ENCODE assay signal across 9 cellular contexts in the genomic region with DNA sequence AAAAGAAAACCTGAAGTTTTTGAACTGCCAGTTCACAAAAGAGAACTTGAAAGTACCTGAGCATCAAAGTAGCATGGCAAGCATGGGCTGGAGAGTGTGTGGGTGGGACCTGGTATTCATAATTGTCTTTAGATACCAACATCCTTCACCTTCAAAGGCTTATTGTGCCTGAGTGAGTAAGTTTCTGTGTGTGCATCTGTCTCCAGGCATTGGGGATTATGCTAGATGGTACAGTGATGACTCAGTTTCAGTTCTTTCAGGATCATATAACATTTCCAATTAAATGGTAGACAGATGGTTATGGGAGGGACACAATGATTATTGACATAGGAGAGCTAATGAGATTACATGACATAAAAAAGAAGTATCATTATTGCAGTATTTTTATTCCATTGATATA.
DNase-seq lines count a peak whose midpoint lies in the region; ATAC-seq, FAIRE-seq and TF ChIP-seq lines count a peak whose summit lies in the region.
"Had no signal": no experiment of that assay in that cellular context is flagged by ENCODE, and none has a peak within 500 bp of the region (broad histone marks: within the 10 kb centered on the region; RNA-seq: fewer than 3 reads in every experiment).

No MANE protein-coding gene starts in this region.

- no peaks in the 10 kb centered on the region for H3K9me3 Mint-ChIP-seq in CD4-positive, alpha-beta memory T cell

- no peak for ATAC-seq in GM21825 (IDR thresholded peaks at IDR 0.05; ENCODE audit: unreplicated experiment)

- H3K9me1 ChIP-seq in keratinocyte (ENCODE audit: control insufficient read depth, extremely low read depth, insufficient read depth, low read length) = no peaks in the 10 kb centered on the region

- peaks cover 31% of the 10 kb centered on the region for H3K79me2 ChIP-seq in keratinocyte (ENCODE audit: control insufficient read depth, insufficient read depth, low read length)

- no peaks in the 10 kb centered on the region for H3K9me3 ChIP-seq in WERI-Rb-1 (ENCODE audit: severe bottlenecking)
- H3K9me3 ChIP-seq in keratinocyte (ENCODE audit: control insufficient read depth, low read depth, low read length) = no peaks in the 10 kb centered on the region
- H3K9me3 ChIP-seq in CD4-positive, alpha-beta memory T cell (ENCODE audit: control insufficient read depth in 1 of 2, low read length in 2 of 2) = no peaks in the 10 kb centered on the region

- CTCF ChIA-PET in AG04449 (lab: Yijun Ruan, JAX) = interaction anchor here (1.6 kb wide), 1 partner anchor 23 kb away, joined by 3 read pairs; no protein-coding TSS in a partner anchor
- CTCF ChIA-PET in CD4-positive, alpha-beta memory T cell (lab: Charles Lee; ENCODE audit: partially characterized antibody) = interaction anchor here (0.6 kb wide), 1 partner anchor 9 kb away, joined by 3 read pairs; no protein-coding TSS in a partner anchor

- H3K9ac ChIP-seq in keratinocyte (ENCODE audit: control insufficient read depth, extremely low read depth, insufficient read depth, low read length) = no peak overlapping the region

- H3K4me1 ChIP-seq in keratinocyte (ENCODE audit: control insufficient read depth, extremely low read depth, insufficient read depth, low read length) = peaks cover 9% of the 10 kb centered on the region
- H3K4me1 ChIP-seq in CD4-positive, alpha-beta memory T cell (ENCODE audit: insufficient read depth, low read length) = no peaks in the 10 kb centered on the region

- no peak for TF ChIP-seq CTCF in AG04449 (IDR thresholded peaks at IDR 0.05; ENCODE audit: insufficient read depth, low read length, missing control alignments)
- no peak for TF ChIP-seq CTCF in HFF-Myc (IDR thresholded peaks at IDR 0.05; ENCODE audit: low read depth, low read length, missing control alignments)
- no peak for TF ChIP-seq CTCF in WERI-Rb-1 (IDR thresholded peaks at IDR 0.05; ENCODE audit: low read depth, low read length)
- no peak for TF ChIP-seq CTCF in keratinocyte (optimal IDR thresholded peaks at IDR 0.05 in 1 of 3, IDR thresholded peaks at IDR 0.05 in 1 of 3, conservative IDR thresholded peaks at IDR 0.05 in 1 of 3; ENCODE audit: extremely low read depth in 1 of 3, insufficient read depth in 2 of 3, low read length in 3 of 3)

- H3K27me3 ChIP-seq in WERI-Rb-1 (ENCODE audit: insufficient read depth, low read depth, severe bottlenecking) (no peaks in the 10 kb centered on the region), keratinocyte (ENCODE audit: control insufficient read depth, extremely low read depth, insufficient read depth, low read length) (no peaks in the 10 kb centered on the region)
- H3K27me3 ChIP-seq in CD4-positive, alpha-beta memory T cell (ENCODE audit: insufficient read depth, low read length) = no peaks in the 10 kb centered on the region

- peak; percentile 12 for DNase-seq in AG04449 (ENCODE audit: low read depth, low spot score)
- peak; percentile 31 for DNase-seq in HFF-Myc (ENCODE audit: extremely low read depth, low read depth)
- peak; percentile 30 for DNase-seq in WERI-Rb-1
- peak; percentile 30 for DNase-seq in keratinocyte (ENCODE audit: low read depth, low spot score)
- DNase-seq in middle frontal gyrus (ENCODE audit: extremely low spot score, low spot score) = no peak
- DNase-seq in CD4-positive, alpha-beta memory T cell = no peak
- DNase-seq in SK-N-DZ (ENCODE audit: low spot score) = no peak
- DNase-seq: foreskin melanocyte had no signal

- FAIRE-seq in keratinocyte (lab: Jason Lieb, UNC) = peak; percentile 95

- H3K36me3 ChIP-seq in WERI-Rb-1 (peaks cover 17% of the 10 kb centered on the region), keratinocyte (ENCODE audit: control insufficient read depth in 2 of 2, extremely low read depth in 1 of 2, insufficient read depth in 2 of 2, low read length in 2 of 2) (peaks cover 0 to 5% of the 10 kb centered on the region in 2 experiments)
- H3K36me3 ChIP-seq in CD4-positive, alpha-beta memory T cell (ENCODE audit: insufficient read depth, low read length) = peaks cover 6% of the 10 kb centered on the region

- H4K20me1 ChIP-seq in keratinocyte (ENCODE audit: control insufficient read depth, extremely low read depth, insufficient read depth, low read length) = peaks cover 2% of the 10 kb centered on the region

- H3K4me3 ChIP-seq in AG04449 (ENCODE audit: low read depth, low read length) (no peak overlapping the region), HFF-Myc (replicated peaks; ENCODE audit: low read depth, low read length) (no peak overlapping the region), WERI-Rb-1 (ENCODE audit: low read depth, low read length) (no peak overlapping the region), keratinocyte (ENCODE audit: control insufficient read depth in 2 of 3, extremely low read depth in 1 of 3, insufficient read depth in 2 of 3, low read depth in 1 of 3, low read length in 3 of 3) (no peak overlapping the region)
- no peak overlapping the region for H3K4me3 ChIP-seq in CD4-positive, alpha-beta memory T cell (ENCODE audit: low read length in 2 of 2)

- dilution Hi-C loops in keratinocyte (cut with MboI; ENCODE audit: extremely low pct_ligation_motif_present, low sequenced_read_pairs) = no loop called here

- no peaks in the 10 kb centered on the region for H3K27me3 Mint-ChIP-seq in CD4-positive, alpha-beta memory T cell

- H3K4me2 ChIP-seq in keratinocyte (ENCODE audit: control insufficient read depth, extremely low read depth, insufficient read depth, low read depth, low read length) = no peak overlapping the region

- POLR2A ChIA-PET in AG04449 (lab: Yijun Ruan, JAX) = no interaction called here
- POLR2A ChIA-PET in CD4-positive, alpha-beta memory T cell (lab: Charles Lee; ENCODE audit: partially characterized antibody) = interaction anchor here (0.9 kb wide), 1 partner anchor 53 kb away, joined by 3 read pairs; no protein-coding TSS in a partner anchor

- H3K27ac Mint-ChIP-seq in CD4-positive, alpha-beta memory T cell = peak overlapping the region in 2 of 7 donors; percentile 18 to 81

- H3K27ac ChIP-seq in WERI-Rb-1 = no peak overlapping the region
- peak overlapping the region; percentile 51 for H3K27ac ChIP-seq in keratinocyte (ENCODE audit: control insufficient read depth, insufficient read depth, low read length)
- no peak overlapping the region for H3K27ac ChIP-seq in CD4-positive, alpha-beta memory T cell (ENCODE audit: low read depth, low read length)

- H3K4me1 Mint-ChIP-seq in CD4-positive, alpha-beta memory T cell = peaks cover 20 to 29% (median 25%) of the 10 kb centered on the region in 4 donors

- H2AFZ ChIP-seq in keratinocyte (ENCODE audit: control insufficient read depth, low read length) = no peak overlapping the region

- H3K36me3 Mint-ChIP-seq in CD4-positive, alpha-beta memory T cell = peaks cover 19 to 20% of the 10 kb centered on the region in 2 donors

- intact Hi-C loops in CD4-positive, alpha-beta memory T cell (cut with micrococcal nuclease) = no loop called here

- no peak overlapping the region for H3K4me3 Mint-ChIP-seq in CD4-positive, alpha-beta memory T cell

Comparison
In these comparisons a context has a peak if more than half of its experiments do, and no peak if none do; other contexts are left out.
1. DNase-seq: peak in AG04449 (single experiment), HFF-Myc (single experiment), WERI-Rb-1 (single experiment) and keratinocyte (single experiment); none in middle frontal gyrus (single experiment), CD4-positive, alpha-beta memory T cell (0 of 5) and SK-N-DZ (single experiment).